In genomic region chr10:78017856-78018255, GRCh38 we compare ENCODE assay signal across 36 cellular contexts.
"Had no signal": no experiment of that assay in that cellular context is flagged by ENCODE, and none has a peak within 500 bp of the region (broad histone marks: within the 10 kb centered on the region; RNA-seq: fewer than 3 reads in every experiment).

No MANE protein-coding gene starts in this region.

- H3K9me3 Mint-ChIP-seq: activated naive CD4-positive, alpha-beta T cell treated with anti-CD3 and anti-CD28 coated beads for 36 hours; activated naive CD4-positive, alpha-beta T cell treated with anti-CD3 and anti-CD28 coated beads, Interleukin-2, amount 10 ng/mL, durations not matched to agents 7 days and 5 days; activated naive CD4-positive, alpha-beta T cell treated with anti-CD3 and anti-CD28 coated beads, Interleukin-2, amount 50 U/mL, for 24 hours; activated naive CD4-positive, alpha-beta T cell treated with anti-CD3 and anti-CD28 coated beads, Interleukin-2, amount 50 U/mL, for 72 hours; activated naive CD8-positive, alpha-beta T cell treated with anti-CD3 and anti-CD28 coated beads for 36 hours; activated naive CD8-positive, alpha-beta T cell treated with anti-CD3 and anti-CD28 coated beads, Interleukin-2, amount 10 ng/mL, durations not matched to agents 7 days and 5 days; activated naive CD8-positive, alpha-beta T cell treated with anti-CD3 and anti-CD28 coated beads, Interleukin-2, amount 50 U/mL, for 24 hours; activated T-cell treated with anti-CD3 and anti-CD28 coated beads, Interleukin-2, amount 50 U/mL, for 24 hours; activated T-cell treated with anti-CD3 and anti-CD28 coated beads, Interleukin-2, amount 50 U/mL, for 4 hours; activated T-cell treated with anti-CD3 and anti-CD28 coated beads, Interleukin-2, amount 50 U/mL, for 72 hours; activated T-helper 1 cell treated with anti-CD3 and anti-CD28 coated beads, Interleukin-12 subunit alpha, Interleukin-12 subunit beta, Interleukin-2, Interleukin-4 antibody, amounts not matched to agents 30 ng/mL and 10 ng/mL and 1 ng/mL, durations not matched to agents 14 hours and 24 hours and 36 hours; activated T-helper 17 cell treated with anti-CD3 and anti-CD28 coated beads, Interleukin-2, amount 50 U/mL, for 72 hours; activated T-helper 2 cell treated with anti-CD3 and anti-CD28 coated beads, Interferon-gamma antibody, Interleukin-2, Interleukin-4, amounts not matched to agents 10 μg/mL and 5 μg/mL and 100 μg/mL, durations not matched to agents 14 hours and 24 hours and 36 hours; brain; central memory CD8-positive, alpha-beta T cell had no signal

- H3K27ac Mint-ChIP-seq: activated naive CD4-positive, alpha-beta T cell treated with anti-CD3 and anti-CD28 coated beads for 36 hours; activated naive CD4-positive, alpha-beta T cell treated with anti-CD3 and anti-CD28 coated beads, Interleukin-2, amount 10 ng/mL, durations not matched to agents 7 days and 5 days; activated naive CD4-positive, alpha-beta T cell treated with anti-CD3 and anti-CD28 coated beads, Interleukin-2, amount 50 U/mL, for 24 hours; activated naive CD8-positive, alpha-beta T cell; activated naive CD8-positive, alpha-beta T cell treated with anti-CD3 and anti-CD28 coated beads for 36 hours; activated naive CD8-positive, alpha-beta T cell treated with anti-CD3 and anti-CD28 coated beads, Interleukin-2, amount 10 ng/mL, durations not matched to agents 7 days and 5 days; activated naive CD8-positive, alpha-beta T cell treated with anti-CD3 and anti-CD28 coated beads, Interleukin-2, amount 50 U/mL, for 24 hours; activated T-cell treated with anti-CD3 and anti-CD28 coated beads, Interleukin-2, amount 50 U/mL, for 24 hours; activated T-cell treated with anti-CD3 and anti-CD28 coated beads, Interleukin-2, amount 50 U/mL, for 72 hours; activated T-helper 1 cell treated with anti-CD3 and anti-CD28 coated beads, Interleukin-12 subunit alpha, Interleukin-12 subunit beta, Interleukin-2, Interleukin-4 antibody, amounts not matched to agents 30 ng/mL and 10 ng/mL and 1 ng/mL, durations not matched to agents 14 hours and 24 hours and 36 hours; activated T-helper 17 cell treated with anti-CD3 and anti-CD28 coated beads, Interleukin-2, amount 50 U/mL, for 72 hours; activated T-helper 2 cell treated with anti-CD3 and anti-CD28 coated beads, Interferon-gamma antibody, Interleukin-2, Interleukin-4, amounts not matched to agents 10 μg/mL and 5 μg/mL and 100 μg/mL, durations not matched to agents 14 hours and 24 hours and 36 hours had no signal

- H3K9me3 ChIP-seq: adrenal gland, ascending aorta, body of pancreas, breast epithelium had no signal

- ATAC-seq: activated naive CD4-positive, alpha-beta T cell treated with anti-CD3 and anti-CD28 coated beads, Interleukin-2, amount 50 U/mL, for 72 hours; activated naive CD8-positive, alpha-beta T cell treated with anti-CD3 and anti-CD28 coated beads, Interleukin-2, amount 50 U/mL, for 24 hours; activated T-cell treated with anti-CD3 and anti-CD28 coated beads, Interleukin-2, amount 50 U/mL, for 4 hours; activated T-cell treated with anti-CD3 and anti-CD28 coated beads, Interleukin-2, amount 50 U/mL, for 72 hours; activated T-helper 17 cell treated with anti-CD3 and anti-CD28 coated beads, Interleukin-2, amount 50 U/mL, for 72 hours; body of pancreas had no signal

- H3K4me1 Mint-ChIP-seq: activated naive CD4-positive, alpha-beta T cell treated with anti-CD3 and anti-CD28 coated beads, Interleukin-2, amount 10 ng/mL, durations not matched to agents 7 days and 5 days; activated naive CD4-positive, alpha-beta T cell treated with anti-CD3 and anti-CD28 coated beads, Interleukin-2, amount 50 U/mL, for 24 hours; activated naive CD8-positive, alpha-beta T cell treated with anti-CD3 and anti-CD28 coated beads for 36 hours; activated naive CD8-positive, alpha-beta T cell treated with anti-CD3 and anti-CD28 coated beads, Interleukin-2, amount 10 ng/mL, durations not matched to agents 7 days and 5 days; activated naive CD8-positive, alpha-beta T cell treated with anti-CD3 and anti-CD28 coated beads, Interleukin-2, amount 50 U/mL, for 24 hours; activated T-helper 17 cell treated with anti-CD3 and anti-CD28 coated beads, Interleukin-2, amount 50 U/mL, for 72 hours; brain; central memory CD8-positive, alpha-beta T cell had no signal

- H3K4me3 Mint-ChIP-seq: activated naive CD4-positive, alpha-beta T cell treated with anti-CD3 and anti-CD28 coated beads for 36 hours; activated naive CD4-positive, alpha-beta T cell treated with anti-CD3 and anti-CD28 coated beads, Interleukin-2, amount 10 ng/mL, durations not matched to agents 7 days and 5 days; activated naive CD4-positive, alpha-beta T cell treated with anti-CD3 and anti-CD28 coated beads, Interleukin-2, amount 50 U/mL, for 24 hours; activated naive CD8-positive, alpha-beta T cell; activated naive CD8-positive, alpha-beta T cell treated with anti-CD3 and anti-CD28 coated beads for 36 hours; activated naive CD8-positive, alpha-beta T cell treated with anti-CD3 and anti-CD28 coated beads, Interleukin-2, amount 10 ng/mL, durations not matched to agents 7 days and 5 days; activated naive CD8-positive, alpha-beta T cell treated with anti-CD3 and anti-CD28 coated beads, Interleukin-2, amount 50 U/mL, for 24 hours; activated T-cell treated with anti-CD3 and anti-CD28 coated beads, Interleukin-2, amount 50 U/mL, for 24 hours; activated T-cell treated with anti-CD3 and anti-CD28 coated beads, Interleukin-2, amount 50 U/mL, for 4 hours; activated T-cell treated with anti-CD3 and anti-CD28 coated beads, Interleukin-2, amount 50 U/mL, for 72 hours; activated T-helper 1 cell treated with anti-CD3 and anti-CD28 coated beads, Interleukin-12 subunit alpha, Interleukin-12 subunit beta, Interleukin-2, Interleukin-4 antibody, amounts not matched to agents 30 ng/mL and 10 ng/mL and 1 ng/mL, durations not matched to agents 14 hours and 24 hours and 36 hours; activated T-helper 17 cell treated with anti-CD3 and anti-CD28 coated beads, Interleukin-2, amount 50 U/mL, for 72 hours; brain; central memory CD8-positive, alpha-beta T cell had no signal

- H3K4me1 ChIP-seq: ascending aorta, body of pancreas, breast epithelium had no signal

- H3K27me3 ChIP-seq: adrenal gland, ascending aorta, body of pancreas, brain microvascular endothelial cell, breast epithelium, cardiac muscle cell had no signal

- H3K27ac ChIP-seq: adrenal gland, ascending aorta, body of pancreas, brain microvascular endothelial cell, cardiac muscle cell had no signal

- H3K4me3 ChIP-seq: adrenal gland, ascending aorta, body of pancreas, breast epithelium, cardiac muscle cell had no signal

- H3K27me3 Mint-ChIP-seq: activated naive CD4-positive, alpha-beta T cell treated with anti-CD3 and anti-CD28 coated beads, Interleukin-2, amount 10 ng/mL, durations not matched to agents 7 days and 5 days; activated naive CD4-positive, alpha-beta T cell treated with anti-CD3 and anti-CD28 coated beads, Interleukin-2, amount 50 U/mL, for 24 hours; activated naive CD8-positive, alpha-beta T cell; activated naive CD8-positive, alpha-beta T cell treated with anti-CD3 and anti-CD28 coated beads for 36 hours; activated naive CD8-positive, alpha-beta T cell treated with anti-CD3 and anti-CD28 coated beads, Interleukin-2, amount 10 ng/mL, durations not matched to agents 7 days and 5 days; activated naive CD8-positive, alpha-beta T cell treated with anti-CD3 and anti-CD28 coated beads, Interleukin-2, amount 50 U/mL, for 24 hours; activated T-cell treated with anti-CD3 and anti-CD28 coated beads, Interleukin-2, amount 50 U/mL, for 24 hours; activated T-helper 17 cell treated with anti-CD3 and anti-CD28 coated beads, Interleukin-2, amount 50 U/mL, for 72 hours; brain; central memory CD8-positive, alpha-beta T cell had no signal

- DNase-seq: activated effector memory CD4-positive, alpha-beta T cell treated with anti-CD3 and anti-CD28 coated beads, Interleukin-2, amount 50 U/mL, for 16 hours; activated effector memory CD4-positive, alpha-beta T cell treated with Interleukin-2 at 50 U/mL for 16 hours; activated gamma-delta T cell; activated gamma-delta T cell treated with Interleukin-2 at 50 U/mL for 16 hours; activated naive CD4-positive, alpha-beta T cell; activated naive CD4-positive, alpha-beta T cell treated with anti-CD3 and anti-CD28 coated beads for 36 hours; activated naive CD4-positive, alpha-beta T cell treated with anti-CD3 and anti-CD28 coated beads, Interleukin-2, amount 10 ng/mL, durations not matched to agents 7 days and 5 days; activated naive CD4-positive, alpha-beta T cell treated with anti-CD3 and anti-CD28 coated beads, Interleukin-2, amount 50 U/mL, for 16 hours; activated naive CD4-positive, alpha-beta T cell treated with Interleukin-2 at 50 U/mL for 16 hours; activated naive CD8-positive, alpha-beta T cell treated with anti-CD3 and anti-CD28 coated beads for 36 hours; activated naive CD8-positive, alpha-beta T cell treated with anti-CD3 and anti-CD28 coated beads, Interleukin-2, amount 10 ng/mL, durations not matched to agents 7 days and 5 days; activated naive CD8-positive, alpha-beta T cell treated with anti-CD3 and anti-CD28 coated beads, Interleukin-2, amount 50 U/mL, for 24 hours; activated T-cell treated with anti-CD3 and anti-CD28 coated beads, Interleukin-2, amount 50 U/mL, for 24 hours; activated T-cell treated with anti-CD3 and anti-CD28 coated beads, Interleukin-2, amount 50 U/mL, for 4 hours; activated T-cell treated with anti-CD3 and anti-CD28 coated beads, Interleukin-2, amount 50 U/mL, for 48 hours; activated T-cell treated with anti-CD3 and anti-CD28 coated beads, Interleukin-2, amount 50 U/mL, for 72 hours; amniotic stem cell; amygdala; anterior cingulate cortex; aorta; body of pancreas; brain microvascular endothelial cell; central memory CD4-positive, alpha-beta T cell; cerebellar nuclear complex had no signal
